12 cellular contexts compared by ENCODE assay signal in the genomic region with DNA sequence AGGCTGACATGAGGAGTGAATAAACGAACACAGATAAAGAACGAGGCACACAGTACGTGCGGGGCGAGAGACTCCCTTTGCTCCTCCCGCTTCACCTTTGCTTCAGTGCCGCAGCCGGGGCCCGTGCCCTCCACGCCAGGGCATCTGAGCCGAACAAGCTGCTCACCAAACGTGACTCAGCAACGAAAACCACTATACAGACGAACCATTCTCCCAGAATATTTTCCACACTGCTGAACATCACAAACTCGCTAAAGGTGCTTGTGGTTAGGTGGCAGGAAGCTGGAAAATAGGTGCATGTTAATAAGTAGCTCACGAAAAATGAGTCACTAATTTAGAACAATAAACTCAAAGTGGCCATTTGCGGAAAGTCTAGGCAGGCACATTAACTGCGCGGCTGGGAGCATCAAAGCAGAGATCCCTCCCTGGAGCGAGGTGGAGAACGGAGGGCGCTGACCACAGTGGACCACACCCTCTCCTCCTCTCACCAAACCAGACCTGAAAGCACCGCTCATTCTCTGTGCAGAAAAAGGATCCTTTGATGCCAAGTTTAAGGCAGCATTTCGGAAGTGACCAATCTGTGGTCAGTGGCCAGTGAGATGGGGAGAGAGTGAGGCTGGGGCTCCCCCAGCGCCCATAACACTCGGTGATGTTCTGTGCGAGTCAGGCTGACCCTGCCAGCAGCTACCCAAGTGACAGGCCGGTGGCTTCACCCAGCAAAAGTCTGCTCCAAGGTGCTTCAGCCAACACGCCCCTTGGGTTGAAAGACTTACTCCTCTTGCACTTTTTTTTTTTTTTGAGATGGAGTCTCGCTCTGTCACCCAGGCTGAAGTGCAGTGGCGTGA.
A peak's percentile ranks its signal among the peaks of the same experiment; 100 is the strongest.
DNase-seq lines count a peak whose midpoint lies in the region; ATAC-seq and TF ChIP-seq lines count a peak whose summit lies in the region.
"Had no signal": no experiment of that assay in that cellular context is flagged by ENCODE, and none has a peak within 500 bp of the region (broad histone marks: within the 10 kb centered on the region; RNA-seq: fewer than 3 reads in every experiment).

No MANE protein-coding gene starts in this region.

- H3K56ac ChIP-seq in IMR-90 (ENCODE audit: extremely low read depth, insufficient read depth, low read length): no peak overlapping the region

- H3K23ac ChIP-seq in IMR-90 (ENCODE audit: low read depth, low read length): no peak overlapping the region

- no peak overlapping the region; the same call in 1 of the 2 replicates for H2BK20ac ChIP-seq in IMR-90 (ENCODE audit: low read depth, low read length)

- peak overlapping the region in 1 of 2 donors; percentile 11 for H3K27ac Mint-ChIP-seq in activated naive CD4-positive, alpha-beta T cell treated with anti-CD3 and anti-CD28 coated beads, Interleukin-2, amount 50 U/mL, for 72 hours
- peak overlapping the region in 7 of 10 donors; percentile 33 to 73 (median 49) for H3K27ac Mint-ChIP-seq in naive thymus-derived CD8-positive, alpha-beta T cell
- H3K27ac Mint-ChIP-seq in stimulated activated memory B cell treated with anti-CD40 and anti-IgM and Interleukin-4, amounts not matched to agents 10 μg/mL and 1 μg/mL and 100 μg/mL, for 72 hours: no peak overlapping the region

- intact Hi-C loops in IMR-90 (cut with micrococcal nuclease): no loop called here
- intact Hi-C loops in esophagus squamous epithelium (cut with DNase I): no loop called here

- no peaks in the 10 kb centered on the region for H4K20me1 ChIP-seq in IMR-90 (ENCODE audit: insufficient read depth, low read length)

- no peak for TF ChIP-seq POLR2A in IMR-90 (IDR thresholded peaks at IDR 0.05; ENCODE audit: low read depth, low read length)
- no peak for TF ChIP-seq POLR2A in esophagus squamous epithelium (IDR thresholded peaks at IDR 0.05)

- BruUV-seq in IMR-90 (replicated peaks; lab: Mats Ljungman, UMichigan): no TSS peak

- peak overlapping the region; percentile 52 for H2AK5ac ChIP-seq in IMR-90 (ENCODE audit: low read depth, low read length)

- peak overlapping the region; percentile 22; the same call in 1 of the 2 replicates for H2BK120ac ChIP-seq in IMR-90 (ENCODE audit: low read depth, low read length)

- no peak overlapping the region for H2BK15ac ChIP-seq in IMR-90 (ENCODE audit: low read depth, low read length)

- peaks cover 13% of the 10 kb centered on the region for H3K4me1 ChIP-seq in IMR-90 (ENCODE audit: control insufficient read depth, insufficient read depth, low read length)
- H3K4me1 ChIP-seq in esophagus squamous epithelium: peaks cover 20 to 88% (median 36%) of the 10 kb centered on the region in 3 donors

- H3K4me3 Mint-ChIP-seq in naive thymus-derived CD8-positive, alpha-beta T cell: peak overlapping the region in 3 of 10 donors; percentile 4 to 20 (median 13)
- H3K4me3 Mint-ChIP-seq in stimulated activated memory B cell treated with anti-CD40 and anti-IgM and Interleukin-4, amounts not matched to agents 10 μg/mL and 1 μg/mL and 100 μg/mL, for 72 hours: no peak overlapping the region

- H3K79me1 ChIP-seq in IMR-90 (ENCODE audit: low read depth in 1 of 2, low read length in 2 of 2): peaks cover 54 to 75% of the 10 kb centered on the region in 2 experiments

- H3K9me3 Mint-ChIP-seq in activated naive CD4-positive, alpha-beta T cell treated with anti-CD3 and anti-CD28 coated beads, Interleukin-2, amount 50 U/mL, for 72 hours: no peaks in the 10 kb centered on the region
- peaks cover 0 to 4% (median 0%) of the 10 kb centered on the region in 9 donors for H3K9me3 Mint-ChIP-seq in naive thymus-derived CD8-positive, alpha-beta T cell
- no peaks in the 10 kb centered on the region for H3K9me3 Mint-ChIP-seq in stimulated activated memory B cell treated with anti-CD40 and anti-IgM and Interleukin-4, amounts not matched to agents 10 μg/mL and 1 μg/mL and 100 μg/mL, for 72 hours

- no peak overlapping the region for H2AK9ac ChIP-seq in IMR-90 (replicated peaks; ENCODE audit: low read depth, low read length, poor library complexity)

- no peak for ATAC-seq in IMR-90 (ENCODE audit: low read depth)
- peak; percentile 78 to 87 for ATAC-seq in activated naive CD4-positive, alpha-beta T cell treated with anti-CD3 and anti-CD28 coated beads, Interleukin-2, amount 50 U/mL, for 72 hours
- peak in 1 of 2 donors; percentile 17 for ATAC-seq in naive thymus-derived CD8-positive, alpha-beta T cell
- ATAC-seq in stimulated activated memory B cell treated with anti-CD40 and anti-IgM and Interleukin-4, amounts not matched to agents 10 μg/mL and 1 μg/mL and 100 μg/mL, for 72 hours: no peak

- no peak overlapping the region for H3K9ac ChIP-seq in IMR-90 (ENCODE audit: low read depth, low read length)

- H4K5ac ChIP-seq in IMR-90 (ENCODE audit: low read depth, low read length): no peak overlapping the region

- H3K4me2 ChIP-seq in IMR-90 (ENCODE audit: low read depth, low read length): no peak overlapping the region

- H3K36me3 ChIP-seq in IMR-90 (ENCODE audit: control insufficient read depth, insufficient read depth, low read length) (no peaks in the 10 kb centered on the region), esophagus squamous epithelium (no peaks in the 10 kb centered on the region)
- H3K36me3 ChIP-seq: cardiac muscle cell, Peyer's patch had no signal

- DNase-seq in COLO668 (lab: John Stamatoyannopoulos, UW; ENCODE audit: unreplicated experiment) (peak; percentile 74), IMR-90 (no peak), GM19240 (ENCODE audit: insufficient read length, low spot score) (no peak), esophagus squamous epithelium (lab: John Stamatoyannopoulos, UW) (no peak), EL (no peak)
- DNase-seq in activated naive CD4-positive, alpha-beta T cell treated with anti-CD3 and anti-CD28 coated beads, Interleukin-2, amount 50 U/mL, for 72 hours (ENCODE audit: low spot score in 2 of 2): no peak
- DNase-seq in naive thymus-derived CD8-positive, alpha-beta T cell: no peak

- H3K27me3 ChIP-seq in IMR-90 (ENCODE audit: control insufficient read depth, insufficient read depth, low read length) (no peaks in the 10 kb centered on the region), esophagus squamous epithelium (no peaks in the 10 kb centered on the region)
- H3K27me3 ChIP-seq: cardiac muscle cell, Peyer's patch had no signal

- peaks cover 15 to 77% (median 48%) of the 10 kb centered on the region in 4 donors for H3K4me1 Mint-ChIP-seq in naive thymus-derived CD8-positive, alpha-beta T cell
- H3K4me1 Mint-ChIP-seq in stimulated activated memory B cell treated with anti-CD40 and anti-IgM and Interleukin-4, amounts not matched to agents 10 μg/mL and 1 μg/mL and 100 μg/mL, for 72 hours: peaks cover 11% of the 10 kb centered on the region

- H3K27me3 Mint-ChIP-seq in naive thymus-derived CD8-positive, alpha-beta T cell: no peaks in the 10 kb centered on the region
- peaks cover 10% of the 10 kb centered on the region for H3K27me3 Mint-ChIP-seq in stimulated activated memory B cell treated with anti-CD40 and anti-IgM and Interleukin-4, amounts not matched to agents 10 μg/mL and 1 μg/mL and 100 μg/mL, for 72 hours

- no peak overlapping the region for H2BK5ac ChIP-seq in IMR-90 (ENCODE audit: low read depth, low read length, poor library complexity, severe bottlenecking)

- H3K27ac ChIP-seq in IMR-90 (ENCODE audit: insufficient read depth, low read length): no peak overlapping the region; the same call in 1 of the 2 replicates
- H3K27ac ChIP-seq in esophagus squamous epithelium: peak overlapping the region in 2 of 4 donors; percentile 71 to 73
- H3K27ac ChIP-seq: cardiac muscle cell, skin epidermis had no signal

- no peak overlapping the region for H3K14ac ChIP-seq in IMR-90 (replicated peaks; ENCODE audit: low read depth, low read length)

- no peak overlapping the region for H2AFZ ChIP-seq in IMR-90 (replicated peaks; ENCODE audit: low read length, poor library complexity)

- dilution Hi-C loops in IMR-90 (cut with HindIII; ENCODE audit: low sequenced_read_pairs, unreplicated experiment): no loop called here

- H4K8ac ChIP-seq in IMR-90 (ENCODE audit: low read depth in 2 of 2, low read length in 2 of 2): no peak overlapping the region

- CTCF ChIA-PET in IMR-90 (lab: Yijun Ruan, JAX): no interaction called here

- no peak overlapping the region for H3K18ac ChIP-seq in IMR-90 (ENCODE audit: low read depth, low read length)

- TF ChIP-seq CTCF in IMR-90 (conservative IDR thresholded peaks at IDR 0.05; ENCODE audit: low read depth, low read length): no peak
- no peak for TF ChIP-seq CTCF in esophagus squamous epithelium (IDR thresholded peaks at IDR 0.05)

- H3K9me1 ChIP-seq in IMR-90 (ENCODE audit: insufficient read depth, low read length): peaks cover 16% of the 10 kb centered on the region

- WGBS in IMR-90 (ENCODE audit: extremely low coverage in 2 of 2, insufficient read length in 1 of 2), 2 experiments: 87% methylated on average over 7 of the region's 31 CpGs; no CpG with 5 or more reads in 1 of the 2 experiments
- WGBS in esophagus squamous epithelium, 2 donors: 74 to 90% methylated on average over 25 to 30 of the region's 31 CpGs

- TF ChIP-seq RAD21 in IMR-90 (IDR thresholded peaks at IDR 0.05; ENCODE audit: low read length): no peak

- in situ Hi-C loops in IMR-90 (cut with MboI; ENCODE audit: low sequenced_read_pairs): no loop called here

- H3K4me3 ChIP-seq in IMR-90 (ENCODE audit: insufficient read depth, low read depth, low read length): no peak overlapping the region
- no peak overlapping the region for H3K4me3 ChIP-seq in esophagus squamous epithelium
- H3K4me3 ChIP-seq: cardiac muscle cell, lung had no signal

- H3K4ac ChIP-seq in IMR-90 (ENCODE audit: low read depth, low read length): peak overlapping the region; percentile 13; the same call in 1 of the 2 replicates

- POLR2A ChIA-PET in IMR-90 (lab: Charles Lee; ENCODE audit: unreplicated experiment): no interaction called here
- POLR2A ChIA-PET in naive thymus-derived CD8-positive, alpha-beta T cell (lab: Charles Lee): interaction anchor here (1.5 kb wide), 1 partner anchor 13 kb away, joined by 4 read pairs; no protein-coding TSS in a partner anchor

- H3K9me3 ChIP-seq in IMR-90 (ENCODE audit: control insufficient read depth, insufficient read depth, low read length) (no peaks in the 10 kb centered on the region), esophagus squamous epithelium (no peaks in the 10 kb centered on the region)
- H3K9me3 ChIP-seq: Peyer's patch had no signal

- H3K36me3 Mint-ChIP-seq in activated naive CD4-positive, alpha-beta T cell treated with anti-CD3 and anti-CD28 coated beads, Interleukin-2, amount 50 U/mL, for 72 hours: peaks cover 0 to 5% of the 10 kb centered on the region in 2 donors
- peaks cover 0 to 9% (median 0%) of the 10 kb centered on the region in 3 donors for H3K36me3 Mint-ChIP-seq in naive thymus-derived CD8-positive, alpha-beta T cell
- no peaks in the 10 kb centered on the region for H3K36me3 Mint-ChIP-seq in stimulated activated memory B cell treated with anti-CD40 and anti-IgM and Interleukin-4, amounts not matched to agents 10 μg/mL and 1 μg/mL and 100 μg/mL, for 72 hours

- H4K91ac ChIP-seq in IMR-90 (ENCODE audit: insufficient read depth, low read depth, low read length): peak overlapping the region; percentile 23; the same call in 1 of the 2 replicates

TF ChIP-seq in IMR-90, 13 proteins besides CTCF, POLR2A, EP300 and RAD21 (continues in another document):
- no peak for TF ChIP-seq RCOR1 (IDR thresholded peaks at IDR 0.05; ENCODE audit: insufficient replicate concordance, low read length)
- no peak for TF ChIP-seq SMC3 (IDR thresholded peaks at IDR 0.05; ENCODE audit: low read depth, low read length)
- no peak for TF ChIP-seq MAFK (IDR thresholded peaks at IDR 0.05; ENCODE audit: low read depth, low read length)

Comparison
In these comparisons a context has a peak if more than half of its experiments do, and no peak if none do; other contexts are left out.
1. ATAC-seq: peak in activated naive CD4-positive, alpha-beta T cell treated with anti-CD3 and anti-CD28 coated beads, Interleukin-2, amount 50 U/mL, for 72 hours (2 of 2); none in IMR-90 (single experiment) and stimulated activated memory B cell treated with anti-CD40 and anti-IgM and Interleukin-4, amounts not matched to agents 10 μg/mL and 1 μg/mL and 100 μg/mL, for 72 hours (single experiment).